In genomic region chr2:14016289-14016955, GRCh38 we compare ENCODE assay signal across 21 cellular contexts.
A peak's percentile ranks its signal among the peaks of the same experiment; 100 is the strongest.
DNase-seq lines count a peak whose midpoint lies in the region; ATAC-seq and TF ChIP-seq lines count a peak whose summit lies in the region.
"Had no signal": no experiment of that assay in that cellular context is flagged by ENCODE, and none has a peak within 500 bp of the region (broad histone marks: within the 10 kb centered on the region; RNA-seq: fewer than 3 reads in every experiment).

No MANE protein-coding gene starts in this region.

- peaks cover 5% of the 10 kb centered on the region for H3K4me1 ChIP-seq in A673 (ENCODE audit: insufficient read depth, low read length, poor library complexity, severe bottlenecking)
- H3K4me1 ChIP-seq: heart left ventricle, psoas muscle had no signal

- H3K4me3 ChIP-seq in A673 (ENCODE audit: low read depth, low read length, poor library complexity, severe bottlenecking) (no peak overlapping the region), astrocyte of the spinal cord (ENCODE audit: low read depth, low read length) (no peak overlapping the region)
- H3K4me3 ChIP-seq: coronary artery, heart left ventricle, psoas muscle had no signal

- no peak for ATAC-seq in HG03175 (IDR thresholded peaks at IDR 0.05; ENCODE audit: unreplicated experiment)
- no peak for ATAC-seq in HG03139 (IDR thresholded peaks at IDR 0.05; ENCODE audit: unreplicated experiment)
- ATAC-seq: HCT116; natural killer cell treated with Interleukin-12 subunit alpha and Interleukin-12 subunit beta and Interleukin-15 and Interleukin-18, amount 100 ng/mL, for 72 hours; psoas muscle; Right ventricle myocardium inferior; stimulated activated naive B cell treated with anti-CD40 and anti-IgM and Interleukin-4, amounts not matched to agents 10 μg/mL and 1 μg/mL and 100 μg/mL, for 72 hours had no signal

- TF ChIP-seq CTCF in A673 (conservative IDR thresholded peaks at IDR 0.05; ENCODE audit: low read depth, low read length) (no peak), astrocyte of the spinal cord (IDR thresholded peaks at IDR 0.05; ENCODE audit: low read depth, low read length) (no peak)

- no TSS peak for BruUV-seq in A673 (replicated peaks; lab: Mats Ljungman, UMichigan)

- intact Hi-C loops in A673 (cut with micrococcal nuclease; ENCODE audit: unreplicated experiment) = no loop called here

- POLR2A ChIA-PET in A673 (lab: Charles Lee; ENCODE audit: low non-redundant PET) = no interaction called here

- CTCF ChIA-PET in A673 (lab: Charles Lee) = no interaction called here

- no peaks in the 10 kb centered on the region for H3K9me3 ChIP-seq in A673 (ENCODE audit: low read depth, low read length, poor library complexity, severe bottlenecking)
- H3K9me3 ChIP-seq: heart left ventricle, psoas muscle had no signal

- DNase-seq in A673 (ENCODE audit: low spot score) (peak; percentile 33), NCI-H2029 treated with DMSO at 0.1 percent for 48 hours (lab: John Stamatoyannopoulos, UW) (peak; percentile 19), astrocyte of the spinal cord (ENCODE audit: low read depth, low spot score) (peak; percentile 80), myocyte (ENCODE audit: low read depth) (peak; percentile 4), NCI-H1092 treated with DMSO at 0.1 percent for 48 hours (lab: John Stamatoyannopoulos, UW) (no peak)
- DNase-seq in activated naive CD4-positive, alpha-beta T cell (lab: John Stamatoyannopoulos, UW) = no peak
- DNase-seq: activated CD4-positive, alpha-beta T cell treated with anti-CD3 and anti-CD28 coated beads for 1 hour; activated gamma-delta T cell; anterior cingulate cortex; heart left ventricle; NCI-H1436; NCI-H446 treated with DMSO at 0.1 percent for 48 hours; psoas muscle; stimulated activated naive B cell treated with anti-CD40 and anti-IgM and Interleukin-4, amounts not matched to agents 10 μg/mL and 1 μg/mL and 100 μg/mL, for 72 hours had no signal

- no peaks in the 10 kb centered on the region for H3K36me3 ChIP-seq in A673 (ENCODE audit: insufficient read depth, low read length, poor library complexity, severe bottlenecking)
- H3K36me3 ChIP-seq: heart left ventricle had no signal

- H3K27ac ChIP-seq in A673 (ENCODE audit: low read depth, low read length, poor library complexity, severe bottlenecking) = no peak overlapping the region
- H3K27ac ChIP-seq: coronary artery, heart left ventricle, KMS-11, psoas muscle had no signal

- in situ Hi-C loops in astrocyte of the spinal cord (cut with HindIII; ENCODE audit: low sequenced_read_pairs) = no loop called here

- peaks cover 14% of the 10 kb centered on the region for H3K27me3 ChIP-seq in A673 (replicated peaks; ENCODE audit: insufficient read depth, low read depth, low read length, poor library complexity)
- H3K27me3 ChIP-seq: heart left ventricle had no signal

Comparison
In these comparisons a context has a peak if more than half of its experiments do, and no peak if none do; other contexts are left out.
1. DNase-seq: peak in A673 (single experiment), NCI-H2029 treated with DMSO at 0.1 percent for 48 hours (single experiment), astrocyte of the spinal cord (single experiment) and myocyte (single experiment); none in activated naive CD4-positive, alpha-beta T cell (0 of 4) and NCI-H1092 treated with DMSO at 0.1 percent for 48 hours (single experiment).